Comparison of ENCODE assay signal across 24 cellular contexts in the genomic region with DNA sequence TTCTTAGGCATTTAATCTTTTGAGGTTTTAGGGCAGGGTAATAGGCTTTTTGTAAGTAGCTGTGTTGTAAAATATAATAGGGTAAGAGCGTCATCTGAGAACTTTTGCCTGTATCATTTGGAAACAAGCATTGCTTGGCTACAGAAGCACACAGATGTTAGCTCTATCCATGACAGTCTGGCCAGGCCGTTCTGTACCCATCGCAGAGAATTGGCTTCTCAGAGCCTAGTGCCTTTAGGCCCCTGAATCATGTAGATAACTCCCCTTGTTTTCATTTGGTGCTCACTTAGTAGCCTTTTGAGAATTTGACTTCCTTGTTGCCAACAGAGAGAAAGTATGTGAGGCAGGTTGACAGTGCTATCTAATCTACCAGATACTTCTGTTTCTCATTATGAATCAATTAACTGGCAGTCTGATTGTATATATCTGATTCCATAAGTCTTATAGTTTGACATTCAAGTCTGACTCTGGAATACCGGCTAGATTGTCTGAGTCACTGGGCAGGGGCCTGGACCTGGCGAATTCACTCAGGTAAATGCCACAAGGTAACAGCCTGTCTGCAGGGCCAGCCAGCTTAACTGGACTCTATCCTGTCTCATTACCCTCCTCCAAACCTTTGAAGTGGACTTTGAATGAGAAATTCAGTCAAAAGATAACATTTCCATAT.
DNase-seq lines count a peak whose midpoint lies in the region; ATAC-seq, FAIRE-seq and TF ChIP-seq lines count a peak whose summit lies in the region.
"Had no signal": no experiment of that assay in that cellular context is flagged by ENCODE, and none has a peak within 500 bp of the region (broad histone marks: within the 10 kb centered on the region; RNA-seq: fewer than 3 reads in every experiment).

No MANE protein-coding gene starts in this region.

- TF ChIP-seq CTCF in astrocyte (IDR thresholded peaks at IDR 0.05; ENCODE audit: insufficient read depth, low read depth, low read length) (no peak), left ventricle myocardium inferior (IDR thresholded peaks at IDR 0.05; ENCODE audit: borderline replicate concordance) (no peak), natural killer cell (IDR thresholded peaks at IDR 0.05) (no peak), GM10248 (IDR thresholded peaks at IDR 0.05; ENCODE audit: control extremely low read depth, extremely low read depth, low read depth, missing control alignments) (no peak)

- H3K9me3 Mint-ChIP-seq in astrocyte (ENCODE audit: unreplicated experiment) (no peaks in the 10 kb centered on the region), natural killer cell (no peaks in the 10 kb centered on the region)
- H3K9me3 Mint-ChIP-seq: activated CD4-positive, alpha-beta T cell treated with anti-CD3 and anti-CD28 coated beads, Interleukin-2, amount 10 ng/mL, durations not matched to agents 24 days and 14 days; activated T-helper 17 cell treated with anti-CD3 and anti-CD28 coated beads, Interleukin-2, amount 50 U/mL, for 72 hours; naive thymus-derived CD4-positive, alpha-beta T cell had no signal

- CTCF ChIA-PET in GM10248 (lab: Yijun Ruan, JAX), result interaction anchor here (1.3 to 1.6 kb wide), 3 partner anchors 11 to 44 kb away, joined by 3 to 5 read pairs (median 4); no protein-coding TSS in a partner anchor

- intact Hi-C loops in left ventricle myocardium inferior (cut with micrococcal nuclease), result no loop called here
- intact Hi-C loops in natural killer cell (cut with micrococcal nuclease), result loop anchor here (5.0 kb wide), 2 partner anchors 181 to 251 kb away; a partner anchor contains a TSS

- H3K4me1 Mint-ChIP-seq in astrocyte (ENCODE audit: low read depth, unreplicated experiment) (peaks cover 89% of the 10 kb centered on the region), natural killer cell (peaks cover 62 to 65% of the 10 kb centered on the region in 2 donors)
- H3K4me1 Mint-ChIP-seq: memory B cell had no signal

- peaks cover 78% of the 10 kb centered on the region for H3K79me2 ChIP-seq in astrocyte (ENCODE audit: insufficient read depth, low read length)

- H3K27me3 ChIP-seq in astrocyte (ENCODE audit: insufficient read depth, low read length) (no peaks in the 10 kb centered on the region), left ventricle myocardium inferior (ENCODE audit: low read depth) (no peaks in the 10 kb centered on the region)
- H3K27me3 ChIP-seq: uterus had no signal

- no peak overlapping the region for H2AFZ ChIP-seq in astrocyte (ENCODE audit: low read depth, low read length)

- H3K4me3 Mint-ChIP-seq in astrocyte (ENCODE audit: unreplicated experiment) (peak overlapping the region; percentile 7), natural killer cell (no peak overlapping the region)
- H3K4me3 Mint-ChIP-seq: activated CD4-positive, alpha-beta T cell treated with anti-CD3 and anti-CD28 coated beads, Interleukin-2, amount 10 ng/mL, durations not matched to agents 24 days and 14 days; activated naive CD8-positive, alpha-beta T cell; activated T-helper 17 cell treated with anti-CD3 and anti-CD28 coated beads, Interleukin-2, amount 50 U/mL, for 72 hours; memory B cell; naive thymus-derived CD4-positive, alpha-beta T cell had no signal

- H3K27me3 Mint-ChIP-seq in astrocyte (ENCODE audit: low read depth, unreplicated experiment) (no peaks in the 10 kb centered on the region), natural killer cell (ENCODE audit: low read depth in 2 of 2) (no peaks in the 10 kb centered on the region)
- H3K27me3 Mint-ChIP-seq: activated CD4-positive, alpha-beta T cell treated with anti-CD3 and anti-CD28 coated beads, Interleukin-2, amount 10 ng/mL, durations not matched to agents 24 days and 14 days; activated naive CD8-positive, alpha-beta T cell; activated T-helper 17 cell treated with anti-CD3 and anti-CD28 coated beads, Interleukin-2, amount 50 U/mL, for 72 hours; memory B cell; naive thymus-derived CD4-positive, alpha-beta T cell had no signal

- H3K9ac ChIP-seq in astrocyte (ENCODE audit: low read length), result no peak overlapping the region

- H3K27ac Mint-ChIP-seq in astrocyte (ENCODE audit: unreplicated experiment) (peak overlapping the region; percentile 67), natural killer cell (peak overlapping the region; percentile 85 to 90)
- H3K27ac Mint-ChIP-seq: activated CD4-positive, alpha-beta T cell treated with anti-CD3 and anti-CD28 coated beads, Interleukin-2, amount 10 ng/mL, durations not matched to agents 24 days and 14 days; activated naive CD8-positive, alpha-beta T cell; activated T-helper 17 cell treated with anti-CD3 and anti-CD28 coated beads, Interleukin-2, amount 50 U/mL, for 72 hours; memory B cell had no signal

- H3K4me2 ChIP-seq in astrocyte (ENCODE audit: low read length), result no peak overlapping the region

- no peak overlapping the region for H3K4me3 ChIP-seq in astrocyte (ENCODE audit: insufficient read depth, low read depth, low read length)
- H3K4me3 ChIP-seq in left ventricle myocardium inferior, result no peak overlapping the region
- H3K4me3 ChIP-seq: HAP-1, uterus had no signal

- POLR2A ChIA-PET in GM10248 (lab: Yijun Ruan, JAX), result no interaction called here

- FAIRE-seq in astrocyte (lab: Jason Lieb, UNC) (no peak), frontal cortex (lab: Jason Lieb, UNC) (no peak)
- FAIRE-seq: islet of Langerhans, TTC549 had no signal

- H3K36me3 Mint-ChIP-seq in astrocyte (ENCODE audit: low read depth, unreplicated experiment), result peaks cover 22% of the 10 kb centered on the region
- no peaks in the 10 kb centered on the region for H3K36me3 Mint-ChIP-seq in natural killer cell

- peaks cover 59% of the 10 kb centered on the region for H4K20me1 ChIP-seq in astrocyte (ENCODE audit: insufficient read depth, low read length)

- H3K27ac ChIP-seq in astrocyte (ENCODE audit: low read depth, low read length) (no peak overlapping the region), left ventricle myocardium inferior (replicated peaks) (peak overlapping the region; percentile 87)
- H3K27ac ChIP-seq: uterus had no signal

- H3K36me3 ChIP-seq in astrocyte (ENCODE audit: insufficient read depth, low read length) (peaks cover 48% of the 10 kb centered on the region), left ventricle myocardium inferior (no peaks in the 10 kb centered on the region)
- H3K36me3 ChIP-seq: HAP-1, uterus had no signal

- H3K9me3 ChIP-seq in astrocyte (ENCODE audit: insufficient read depth, low read depth, low read length) (no peaks in the 10 kb centered on the region), left ventricle myocardium inferior (replicated peaks) (no peaks in the 10 kb centered on the region)
- H3K9me3 ChIP-seq: HAP-1, uterus had no signal

- no peak for ATAC-seq in natural killer cell
- ATAC-seq in HG03354 (IDR thresholded peaks at IDR 0.05; ENCODE audit: poor library complexity, severe bottlenecking, unreplicated experiment), result no peak
- ATAC-seq: activated T-helper 17 cell treated with anti-CD3 and anti-CD28 coated beads, Interleukin-2, amount 50 U/mL, for 72 hours had no signal

- DNase-seq in Ammon's horn (ENCODE audit: low spot score) (peak; percentile 14), astrocyte (ENCODE audit: low read depth) (no peak), left ventricle myocardium inferior (peak; percentile 33), natural killer cell (no peak), GM10248 (ENCODE audit: extremely low spot score) (no peak), frontal cortex (ENCODE audit: low spot score in 2 of 2) (no peak)
- DNase-seq in stimulated activated naive CD4-positive, alpha-beta T cell (lab: John Stamatoyannopoulos, UW), result no peak
- DNase-seq: activated CD4-positive, alpha-beta T cell treated with anti-CD3 and anti-CD28 coated beads, Interleukin-2, amount 10 ng/mL, durations not matched to agents 24 days and 14 days; Calu3; effector memory CD4-positive, alpha-beta T cell; naive thymus-derived CD4-positive, alpha-beta T cell; NCI-H1417 treated with DMSO at 0.1 percent for 48 hours; posterior cingulate gyrus; RPMI8226; stimulated activated CD4-positive, alpha-beta T cell treated with anti-CD3 and anti-CD28 coated beads, Interleukin-4, amount 100 ng/mL, for 4 hours; SW 1271; uterus had no signal

- peaks cover 17% of the 10 kb centered on the region for H3K4me1 ChIP-seq in astrocyte (ENCODE audit: insufficient read depth, low read length)
- H3K4me1 ChIP-seq in left ventricle myocardium inferior, result peaks cover 94% of the 10 kb centered on the region
- H3K4me1 ChIP-seq: HAP-1, uterus had no signal

Comparison
In these comparisons a context has a peak if more than half of its experiments do, and no peak if none do; other contexts are left out.
1. DNase-seq: peak in Ammon's horn (single experiment) and left ventricle myocardium inferior (single experiment); none in astrocyte (single experiment), natural killer cell (single experiment), GM10248 (single experiment), frontal cortex (0 of 2) and stimulated activated naive CD4-positive, alpha-beta T cell (0 of 6).